20 cellular contexts compared by ENCODE assay signal in genomic region chrX:64792598-64793337, GRCh38.
DNase-seq lines count a peak whose midpoint lies in the region; ATAC-seq and TF ChIP-seq lines count a peak whose summit lies in the region.
"Had no signal": no experiment of that assay in that cellular context is flagged by ENCODE, and none has a peak within 500 bp of the region (broad histone marks: within the 10 kb centered on the region; RNA-seq: fewer than 3 reads in every experiment).

No MANE protein-coding gene starts in this region.

- no peak overlapping the region for H3T11ph ChIP-seq in H9 (ENCODE audit: low read length)

- no peak overlapping the region for H2BK20ac ChIP-seq in H9 (ENCODE audit: low read depth, low read length, poor library complexity, severe bottlenecking)

- H3K18ac ChIP-seq in H9 (ENCODE audit: insufficient read length, low read depth, low read length), result no peak overlapping the region

- H3K27ac Mint-ChIP-seq in H9, result no peak overlapping the region
- H3K27ac Mint-ChIP-seq in WTC11, result no peak overlapping the region

- no peak overlapping the region for H3K9ac ChIP-seq in H9 (ENCODE audit: extremely low read depth, insufficient read length, low read length)
- H3K9ac ChIP-seq: BLaER1 treated with 17β-estradiol and CSF1 and Interleukin-3, amounts not matched to agents 10 nM and 100 nM had no signal

- H3K23ac ChIP-seq in H9 (ENCODE audit: insufficient read length, low read depth, low read length), result no peak overlapping the region

- H3K27ac ChIP-seq in H9 (ENCODE audit: insufficient read length, low read depth, low read length), result no peak overlapping the region
- H3K27ac ChIP-seq: A549; BLaER1 treated with 17β-estradiol and CSF1 and Interleukin-3, amounts not matched to agents 10 nM and 100 nM; SK-N-MC had no signal

- no peak overlapping the region for H2BK15ac ChIP-seq in H9 (ENCODE audit: low read depth, low read length)

- H3K23me2 ChIP-seq in H9 (ENCODE audit: insufficient read length, low read depth, low read length, poor library complexity, severe bottlenecking), result no peaks in the 10 kb centered on the region

- no peak overlapping the region for H3K4me2 ChIP-seq in H9 (ENCODE audit: insufficient read depth, insufficient read length, low read length)
- H3K4me2 ChIP-seq: A549; BLaER1 treated with 17β-estradiol and CSF1 and Interleukin-3, amounts not matched to agents 10 nM and 100 nM had no signal

- ATAC-seq in WTC11 (peak; percentile 82), GM21447 (IDR thresholded peaks at IDR 0.05; ENCODE audit: unreplicated experiment) (no peak)
- ATAC-seq: A549, HepG2 had no signal

- H4K8ac ChIP-seq in H9 (replicated peaks; ENCODE audit: insufficient read length, low read depth, low read length), result no peak overlapping the region

- no peaks in the 10 kb centered on the region; a peak in 2 of 7 replicates for H3K36me3 Mint-ChIP-seq in H9 (ENCODE audit: insufficient read depth in 1 of 3, low read depth in 3 of 3)
- H3K36me3 Mint-ChIP-seq in WTC11, result peaks cover 4% of the 10 kb centered on the region; the same call in 1 of the 2 replicates

- no peak overlapping the region for H4K5ac ChIP-seq in H9 (ENCODE audit: insufficient read length, low read depth, low read length)

- no peak overlapping the region for H2BK12ac ChIP-seq in H9 (ENCODE audit: insufficient read length, low read depth, low read length)

- no peak overlapping the region for H3K56ac ChIP-seq in H9 (ENCODE audit: insufficient read length, low read depth, low read length)

- no peaks in the 10 kb centered on the region for H3K79me2 ChIP-seq in H9 (ENCODE audit: insufficient read depth, low read length)

- H3K4me1 Mint-ChIP-seq in H9, result no peaks in the 10 kb centered on the region
- H3K4me1 Mint-ChIP-seq in WTC11, result no peaks in the 10 kb centered on the region

- H2AFZ ChIP-seq in H9 (ENCODE audit: low read length), result no peak overlapping the region

- H2AK5ac ChIP-seq in H9 (ENCODE audit: insufficient read length, low read length), result no peak overlapping the region

- H4K91ac ChIP-seq in H9 (ENCODE audit: insufficient read length, low read depth, low read length), result no peak overlapping the region

- no peaks in the 10 kb centered on the region for H3K27me3 ChIP-seq in H9 (ENCODE audit: insufficient read depth, low read length)

- CTCF ChIA-PET in WTC11 (lab: Charles Lee), result interaction anchor here (0.6 to 1.3 kb wide), 3 partner anchors 213 to 699 kb away, joined by 3 to 11 read pairs (median 4); no protein-coding TSS in a partner anchor

- peaks cover 23% of the 10 kb centered on the region for H3K9me3 ChIP-seq in H9 (ENCODE audit: control insufficient read depth, low read depth, low read length)
- H3K9me3 ChIP-seq: A549 had no signal

- peak; percentile 15 for DNase-seq in GM12865 (ENCODE audit: low read depth)
- peak; percentile 47 for DNase-seq in H9
- DNase-seq in WTC11 (ENCODE audit: low spot score), result peak; percentile 16
- peak; percentile 27 for DNase-seq in iPS-NIHi7 (ENCODE audit: extremely low spot score)
- DNase-seq in activated T-cell treated with anti-CD3 and anti-CD28 coated beads, Interleukin-2, amount 50 U/mL, for 1 hour, result no peak
- no peak for DNase-seq in hippocampal formation (lab: John Stamatoyannopoulos, UW)
- DNase-seq: CD8-positive, alpha-beta memory T cell; GF-D8; KG1; NCI-H1092; NCI-H146; NCI-H2081; NCI-H510A treated with DMSO at 0.1 percent for 48 hours; NCI-H82; Right ventricle myocardium superior had no signal

- no peak overlapping the region for H2BK5ac ChIP-seq in H9 (ENCODE audit: insufficient read length, low read length)

- no peak overlapping the region for H3K14ac ChIP-seq in H9 (ENCODE audit: insufficient read depth, low read length)

- POLR2A ChIA-PET in WTC11 (lab: Charles Lee), result no interaction called here

- H2BK120ac ChIP-seq in H9 (ENCODE audit: low read depth, low read length, poor library complexity, severe bottlenecking), result no peak overlapping the region

- peaks cover 66 to 70% of the 10 kb centered on the region in 2 experiments for H3K9me3 Mint-ChIP-seq in H9
- H3K9me3 Mint-ChIP-seq in WTC11, result peaks cover 4% of the 10 kb centered on the region

- H3K4me3 Mint-ChIP-seq in H9, result no peak overlapping the region
- no peak overlapping the region for H3K4me3 Mint-ChIP-seq in WTC11
- H3K4me3 Mint-ChIP-seq: CD8-positive, alpha-beta memory T cell had no signal

- no peaks in the 10 kb centered on the region for H3K27me3 Mint-ChIP-seq in H9 (ENCODE audit: low read depth)
- H3K27me3 Mint-ChIP-seq in WTC11 (ENCODE audit: low read depth), result no peaks in the 10 kb centered on the region
- H3K27me3 Mint-ChIP-seq: CD8-positive, alpha-beta memory T cell had no signal

- H3K4ac ChIP-seq in H9 (ENCODE audit: low read depth, low read length), result no peak overlapping the region

- H3K4me3 ChIP-seq in GM12865 (ENCODE audit: low read depth, low read length), result no peak overlapping the region
- H3K4me3 ChIP-seq: A549; BLaER1 treated with 17β-estradiol and CSF1 and Interleukin-3, amounts not matched to agents 10 nM and 100 nM; SK-N-MC had no signal

- no peaks in the 10 kb centered on the region for H4K20me1 ChIP-seq in H9 (ENCODE audit: control insufficient read depth, insufficient read depth, insufficient read length)
- H4K20me1 ChIP-seq: BLaER1 treated with 17β-estradiol and CSF1 and Interleukin-3, amounts not matched to agents 10 nM and 100 nM had no signal

- H3K79me1 ChIP-seq in H9 (ENCODE audit: insufficient read depth, low read depth, low read length, poor library complexity, severe bottlenecking), result no peaks in the 10 kb centered on the region

- TF ChIP-seq CTCF in GM12865 (IDR thresholded peaks at IDR 0.05; ENCODE audit: insufficient read depth, low read depth, low read length, missing control alignments) (no peak), H9 (conservative IDR thresholded peaks at IDR 0.05) (peak; percentile 48; the same call in 2 of the 3 replicates), WTC11 (IDR thresholded peaks at IDR 0.05) (no peak)

- no peaks in the 10 kb centered on the region for H3K4me1 ChIP-seq in H9 (ENCODE audit: insufficient read depth, low read length)
- H3K4me1 ChIP-seq: A549; BLaER1 treated with 17β-estradiol and CSF1 and Interleukin-3, amounts not matched to agents 10 nM and 100 nM had no signal

TF ChIP-seq in WTC11, 78 proteins besides CTCF, POLR2A, EP300 and RAD21:
- TF ChIP-seq ZNF121 (CRISPR knock-in tag; IDR thresholded peaks at IDR 0.05) (0 out of 2 replicates have a peak, but pooled peaks have one; percentile 3), ATF3 (CRISPR knock-in tag; conservative IDR thresholded peaks at IDR 0.05) (no peak)

Comparison
In these comparisons a context has a peak if more than half of its experiments do, and no peak if none do; other contexts are left out.
1. DNase-seq: peak in GM12865 (single experiment), H9 (single experiment), WTC11 (single experiment) and iPS-NIHi7 (single experiment); none in activated T-cell treated with anti-CD3 and anti-CD28 coated beads, Interleukin-2, amount 50 U/mL, for 1 hour (single experiment) and hippocampal formation (0 of 2).